ENCODE assay signal across 20 cellular contexts in genomic region chr19:7737215-7737614, GRCh38. TPM values are rescaled to one million over a fixed set of nuclear protein-coding genes. Genes with fewer than 3 reads are reported as not detected.
"Had no signal": no experiment of that assay in that cellular context is flagged by ENCODE, and none has a peak within 500 bp of the region (broad histone marks: within the 10 kb centered on the region; RNA-seq: fewer than 3 reads in every experiment).

No MANE protein-coding gene starts in this region.

- ATAC-seq: SK-N-SH treated with all-trans-retinoic acid at 6 μM for 48 hours had no signal

- DNase-seq: KBM-7, NCI-H1092, NCI-H1105 treated with DMSO at 0.1 percent for 48 hours, NCI-H1417 treated with DMSO at 0.1 percent for 48 hours, NCI-H187, NCI-H2029, NCI-H2081 treated with DMSO at 0.1 percent for 48 hours, NCI-H2171, NCI-H226, NCI-H446, NCI-H510A, NCI-H524 treated with DMSO at 0.1 percent for 48 hours, NCI-H69, NCI-H774, SHP77 had no signal

- H3K27ac ChIP-seq: HL-60, RWPE1 had no signal

RNA-seq across cellular contexts. Expression of gene CLEC4G, which starts 5.3 kb away (rescaled TPM):
- total RNA-seq: LHCN-M2, MCF 10A had no signal

RNA-seq across cellular contexts. Expression of gene CD209, which starts 10.1 kb away (rescaled TPM):
- total RNA-seq: LHCN-M2, MCF 10A had no signal

RNA-seq across cellular contexts. Expression of gene CLEC4M, which starts 25.8 kb away (rescaled TPM):
- total RNA-seq: LHCN-M2, MCF 10A had no signal

RNA-seq across cellular contexts. Expression of gene FCER2, which starts 35.3 kb away (rescaled TPM):
- total RNA-seq: LHCN-M2, MCF 10A had no signal
